29 cellular contexts compared by ENCODE assay signal in genomic region chr1:188224263-188224662, GRCh38.
"Had no signal": no experiment of that assay in that cellular context is flagged by ENCODE, and none has a peak within 500 bp of the region (broad histone marks: within the 10 kb centered on the region; RNA-seq: fewer than 3 reads in every experiment).

No MANE protein-coding gene starts in this region.

- H3K4me2 ChIP-seq: hepatocyte had no signal

- H3K27me3 ChIP-seq: body of pancreas, esophagus squamous epithelium, gastroesophageal sphincter, heart right ventricle, hepatocyte had no signal

- H3K4me1 ChIP-seq: body of pancreas, esophagus squamous epithelium, gastroesophageal sphincter, heart right ventricle had no signal

- ATAC-seq: activated CD4-positive, alpha-beta T cell treated with anti-CD3 and anti-CD28 coated beads for 36 hours; activated CD8-positive, alpha-beta memory T cell treated with anti-CD3 and anti-CD28 coated beads, Interleukin-2, amount 10 ng/mL, durations not matched to agents 7 days and 5 days; activated CD8-positive, alpha-beta T cell treated with anti-CD3 and anti-CD28 coated beads, Interleukin-2, amount 10 ng/mL, durations not matched to agents 7 days and 5 days; body of pancreas; effector memory CD8-positive, alpha-beta T cell; gastroesophageal sphincter; heart right ventricle; T-helper 17 cell had no signal

- H3K27ac ChIP-seq: body of pancreas, epithelial cell of prostate, esophagus squamous epithelium, gastroesophageal sphincter, heart right ventricle, hepatocyte had no signal

- H3K79me2 ChIP-seq: hepatocyte had no signal

- H3K36me3 ChIP-seq: esophagus squamous epithelium, gastroesophageal sphincter, heart right ventricle had no signal

- H2AFZ ChIP-seq: hepatocyte had no signal

- H3K9me3 ChIP-seq: body of pancreas, esophagus squamous epithelium, gastroesophageal sphincter had no signal

- DNase-seq: activated CD4-positive, alpha-beta memory T cell treated with anti-CD3 and anti-CD28 coated beads for 36 hours; activated CD4-positive, alpha-beta T cell treated with anti-CD3 and anti-CD28 coated beads for 36 hours; activated CD4-positive, alpha-beta T cell treated with anti-CD3 and anti-CD28 coated beads, Interleukin-2, amount 10 ng/mL, durations not matched to agents 24 days and 14 days; activated CD4-positive, CD25-positive, alpha-beta regulatory T cell; activated CD4-positive, CD25-positive, alpha-beta regulatory T cell treated with anti-CD3 and anti-CD28 coated beads, Interleukin-2, amount 50 U/mL, for 72 hours; activated CD8-positive, alpha-beta memory T cell treated with anti-CD3 and anti-CD28 coated beads, Interleukin-2, amount 10 ng/mL, durations not matched to agents 7 days and 5 days; activated CD8-positive, alpha-beta memory T cell treated with anti-CD3 and anti-CD28 coated beads, Interleukin-2, amount 50 U/mL, for 4 hours; activated CD8-positive, alpha-beta T cell treated with anti-CD3 and anti-CD28 coated beads, Interleukin-2, amount 10 ng/mL, durations not matched to agents 7 days and 5 days; activated effector memory CD4-positive, alpha-beta T cell treated with anti-CD3 and anti-CD28 coated beads, Interleukin-2, amount 50 U/mL, for 16 hours; activated naive CD4-positive, alpha-beta T cell treated with anti-CD3 and anti-CD28 coated beads for 36 hours; activated naive CD8-positive, alpha-beta T cell treated with anti-CD3 and anti-CD28 coated beads for 36 hours; activated T-cell treated with anti-CD3 and anti-CD28 coated beads, Interleukin-2, amount 50 U/mL, for 1 hour; activated T-cell treated with anti-CD3 and anti-CD28 coated beads, Interleukin-2, amount 50 U/mL, for 48 hours; amygdala; aorta; body of pancreas; cortex of kidney; effector CD4-positive, alpha-beta T cell; effector memory CD8-positive, alpha-beta T cell; esophagus squamous epithelium; foreskin melanocyte; heart right ventricle; T-helper 1 cell; T-helper 17 cell; T1000 had no signal

- H3K4me3 ChIP-seq: body of pancreas, esophagus squamous epithelium, gastroesophageal sphincter, heart right ventricle, hepatocyte had no signal

- FAIRE-seq: colon had no signal
